In the genomic region with DNA sequence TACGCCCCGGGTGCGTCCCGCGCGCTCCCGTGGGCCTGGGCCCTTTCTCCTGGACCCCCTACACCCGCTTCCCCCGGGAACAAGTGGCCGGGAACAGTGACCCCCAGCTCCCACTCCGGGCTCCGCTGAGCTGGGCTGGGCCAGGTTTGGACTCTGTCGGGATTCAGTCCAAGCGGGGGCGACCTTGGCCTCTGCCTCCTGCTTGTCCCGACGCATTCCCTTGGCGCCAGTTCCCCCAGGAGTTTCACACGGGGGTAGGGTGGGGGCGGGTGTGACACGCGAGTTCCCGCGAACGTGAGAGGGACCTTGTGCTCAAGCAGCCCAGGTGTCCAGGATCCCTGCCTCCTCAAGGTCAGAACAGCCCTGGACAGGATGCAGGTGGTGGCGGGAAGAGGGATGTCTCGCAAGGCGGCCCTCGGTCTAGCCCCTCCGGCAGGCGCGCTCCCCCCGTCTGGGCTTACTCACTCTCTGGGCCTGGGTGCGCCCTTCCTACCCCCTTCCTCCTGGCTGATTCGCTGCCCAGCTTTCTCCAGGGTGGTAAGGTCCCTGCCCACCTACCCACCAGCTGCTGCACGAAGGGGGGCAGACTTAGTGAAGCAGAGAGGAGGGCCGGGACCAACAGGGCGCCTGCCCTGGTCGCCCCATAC, we compare ENCODE assay signal across 1 cellular context.
TF ChIP-seq lines count a peak whose summit lies in the region.

No MANE protein-coding gene starts in this region.

TF ChIP-seq in HepG2, 621 proteins besides CTCF, POLR2A, EP300 and RAD21 (continues in another document):
- TF ChIP-seq NCOA1 (CRISPR knock-in tag; IDR thresholded peaks at IDR 0.05) = no peak
- TF ChIP-seq NRL (CRISPR knock-in tag; IDR thresholded peaks at IDR 0.05; ENCODE audit: borderline replicate concordance) = peak; percentile 54; the same call in 1 of the 2 replicates
- TF ChIP-seq ZNF674 (CRISPR knock-in tag; IDR thresholded peaks at IDR 0.05; ENCODE audit: low read depth) = no peak
- no peak for TF ChIP-seq PHF8 (CRISPR knock-in tag; IDR thresholded peaks at IDR 0.05)
- TF ChIP-seq ZNF20 (CRISPR knock-in tag; IDR thresholded peaks at IDR 0.05) = no peak
- TF ChIP-seq ZNF451 (CRISPR knock-in tag; IDR thresholded peaks at IDR 0.05) = no peak
- TF ChIP-seq, protein P1, sequence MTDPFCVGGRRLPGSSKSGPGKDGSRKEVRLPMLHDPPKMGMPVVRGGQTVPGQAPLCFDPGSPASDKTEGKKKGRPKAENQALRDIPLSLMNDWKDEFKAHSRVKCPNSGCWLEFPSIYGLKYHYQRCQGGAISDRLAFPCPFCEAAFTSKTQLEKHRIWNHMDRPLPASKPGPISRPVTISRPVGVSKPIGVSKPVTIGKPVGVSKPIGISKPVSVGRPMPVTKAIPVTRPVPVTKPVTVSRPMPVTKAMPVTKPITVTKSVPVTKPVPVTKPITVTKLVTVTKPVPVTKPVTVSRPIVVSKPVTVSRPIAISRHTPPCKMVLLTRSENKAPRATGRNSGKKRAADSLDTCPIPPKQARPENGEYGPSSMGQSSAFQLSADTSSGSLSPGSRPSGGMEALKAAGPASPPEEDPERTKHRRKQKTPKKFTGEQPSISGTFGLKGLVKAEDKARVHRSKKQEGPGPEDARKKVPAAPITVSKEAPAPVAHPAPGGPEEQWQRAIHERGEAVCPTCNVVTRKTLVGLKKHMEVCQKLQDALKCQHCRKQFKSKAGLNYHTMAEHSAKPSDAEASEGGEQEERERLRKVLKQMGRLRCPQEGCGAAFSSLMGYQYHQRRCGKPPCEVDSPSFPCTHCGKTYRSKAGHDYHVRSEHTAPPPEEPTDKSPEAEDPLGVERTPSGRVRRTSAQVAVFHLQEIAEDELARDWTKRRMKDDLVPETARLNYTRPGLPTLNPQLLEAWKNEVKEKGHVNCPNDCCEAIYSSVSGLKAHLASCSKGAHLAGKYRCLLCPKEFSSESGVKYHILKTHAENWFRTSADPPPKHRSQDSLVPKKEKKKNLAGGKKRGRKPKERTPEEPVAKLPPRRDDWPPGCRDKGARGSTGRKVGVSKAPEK (CRISPR knock-in tag; IDR thresholded peaks at IDR 0.05; ENCODE audit: borderline replicate concordance) = 0 out of 2 replicates have a peak, but pooled peaks have one; percentile 32
- 0 out of 2 replicates have a peak, but pooled peaks have one; percentile 43 for TF ChIP-seq GTF3A (CRISPR knock-in tag; conservative IDR thresholded peaks at IDR 0.05)
- TF ChIP-seq ZNF503 (CRISPR knock-in tag; IDR thresholded peaks at IDR 0.05) = no peak
- TF ChIP-seq, protein P2, sequence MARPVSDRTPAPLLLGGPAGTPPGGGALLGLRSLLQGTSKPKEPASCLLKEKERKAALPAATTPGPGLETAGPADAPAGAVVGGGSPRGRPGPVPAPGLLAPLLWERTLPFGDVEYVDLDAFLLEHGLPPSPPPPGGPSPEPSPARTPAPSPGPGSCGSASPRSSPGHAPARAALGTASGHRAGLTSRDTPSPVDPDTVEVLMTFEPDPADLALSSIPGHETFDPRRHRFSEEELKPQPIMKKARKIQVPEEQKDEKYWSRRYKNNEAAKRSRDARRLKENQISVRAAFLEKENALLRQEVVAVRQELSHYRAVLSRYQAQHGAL (CRISPR knock-in tag; IDR thresholded peaks at IDR 0.05; ENCODE audit: not compliant biosample characterization) = no peak
- TF ChIP-seq, protein P3, sequence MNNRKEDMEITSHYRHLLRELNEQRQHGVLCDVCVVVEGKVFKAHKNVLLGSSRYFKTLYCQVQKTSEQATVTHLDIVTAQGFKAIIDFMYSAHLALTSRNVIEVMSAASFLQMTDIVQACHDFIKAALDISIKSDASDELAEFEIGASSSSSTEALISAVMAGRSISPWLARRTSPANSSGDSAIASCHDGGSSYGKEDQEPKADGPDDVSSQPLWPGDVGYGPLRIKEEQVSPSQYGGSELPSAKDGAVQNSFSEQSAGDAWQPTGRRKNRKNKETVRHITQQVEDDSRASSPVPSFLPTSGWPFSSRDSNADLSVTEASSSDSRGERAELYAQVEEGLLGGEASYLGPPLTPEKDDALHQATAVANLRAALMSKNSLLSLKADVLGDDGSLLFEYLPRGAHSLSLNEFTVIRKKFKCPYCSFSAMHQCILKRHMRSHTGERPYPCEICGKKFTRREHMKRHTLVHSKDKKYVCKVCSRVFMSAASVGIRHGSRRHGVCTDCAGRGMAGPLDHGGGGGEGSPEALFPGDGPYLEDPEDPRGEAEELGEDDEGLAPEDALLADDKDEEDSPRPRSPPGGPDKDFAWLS (CRISPR knock-in tag; IDR thresholded peaks at IDR 0.05; ENCODE audit: borderline replicate concordance) = peak; percentile 72; the same call in 1 of the 2 replicates
- TF ChIP-seq, protein P4, sequence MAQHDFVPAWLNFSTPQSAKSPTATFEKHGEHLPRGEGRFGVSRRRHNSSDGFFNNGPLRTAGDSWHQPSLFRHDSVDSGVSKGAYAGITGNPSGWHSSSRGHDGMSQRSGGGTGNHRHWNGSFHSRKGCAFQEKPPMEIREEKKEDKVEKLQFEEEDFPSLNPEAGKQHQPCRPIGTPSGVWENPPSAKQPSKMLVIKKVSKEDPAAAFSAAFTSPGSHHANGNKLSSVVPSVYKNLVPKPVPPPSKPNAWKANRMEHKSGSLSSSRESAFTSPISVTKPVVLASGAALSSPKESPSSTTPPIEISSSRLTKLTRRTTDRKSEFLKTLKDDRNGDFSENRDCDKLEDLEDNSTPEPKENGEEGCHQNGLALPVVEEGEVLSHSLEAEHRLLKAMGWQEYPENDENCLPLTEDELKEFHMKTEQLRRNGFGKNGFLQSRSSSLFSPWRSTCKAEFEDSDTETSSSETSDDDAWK (CRISPR knock-in tag; IDR thresholded peaks at IDR 0.05) = no peak
- TF ChIP-seq KMT2B (CRISPR knock-in tag; IDR thresholded peaks at IDR 0.05) = no peak
- TF ChIP-seq ZNF235 (CRISPR knock-in tag; IDR thresholded peaks at IDR 0.05; ENCODE audit: borderline replicate concordance) = no peak
- TF ChIP-seq SAFB2 (CRISPR knock-in tag; IDR thresholded peaks at IDR 0.05; ENCODE audit: borderline replicate concordance, low read depth) = no peak
- no peak for TF ChIP-seq ZNF780A (CRISPR knock-in tag; IDR thresholded peaks at IDR 0.05)
- TF ChIP-seq SKIL (CRISPR knock-in tag; IDR thresholded peaks at IDR 0.05; ENCODE audit: borderline replicate concordance) = no peak
- TF ChIP-seq ZNF136 (CRISPR knock-in tag; IDR thresholded peaks at IDR 0.05; ENCODE audit: low read depth) = no peak
- TF ChIP-seq ZNF24 (IDR thresholded peaks at IDR 0.05) = no peak
- TF ChIP-seq, protein P5, sequence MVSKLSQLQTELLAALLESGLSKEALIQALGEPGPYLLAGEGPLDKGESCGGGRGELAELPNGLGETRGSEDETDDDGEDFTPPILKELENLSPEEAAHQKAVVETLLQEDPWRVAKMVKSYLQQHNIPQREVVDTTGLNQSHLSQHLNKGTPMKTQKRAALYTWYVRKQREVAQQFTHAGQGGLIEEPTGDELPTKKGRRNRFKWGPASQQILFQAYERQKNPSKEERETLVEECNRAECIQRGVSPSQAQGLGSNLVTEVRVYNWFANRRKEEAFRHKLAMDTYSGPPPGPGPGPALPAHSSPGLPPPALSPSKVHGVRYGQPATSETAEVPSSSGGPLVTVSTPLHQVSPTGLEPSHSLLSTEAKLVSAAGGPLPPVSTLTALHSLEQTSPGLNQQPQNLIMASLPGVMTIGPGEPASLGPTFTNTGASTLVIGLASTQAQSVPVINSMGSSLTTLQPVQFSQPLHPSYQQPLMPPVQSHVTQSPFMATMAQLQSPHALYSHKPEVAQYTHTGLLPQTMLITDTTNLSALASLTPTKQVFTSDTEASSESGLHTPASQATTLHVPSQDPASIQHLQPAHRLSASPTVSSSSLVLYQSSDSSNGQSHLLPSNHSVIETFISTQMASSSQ (IDR thresholded peaks at IDR 0.05; ENCODE audit: low read depth) = no peak
- TF ChIP-seq, protein P5 (CRISPR knock-in tag; IDR thresholded peaks at IDR 0.05; ENCODE audit: borderline replicate concordance) = 0 out of 2 replicates have a peak, but pooled peaks have one; percentile 30
- TF ChIP-seq SRY (CRISPR knock-in tag; IDR thresholded peaks at IDR 0.05) = no peak
- no peak for TF ChIP-seq ZXDC (CRISPR knock-in tag; IDR thresholded peaks at IDR 0.05)
- TF ChIP-seq ZSCAN25 (CRISPR knock-in tag; IDR thresholded peaks at IDR 0.05) = no peak
- TF ChIP-seq FOXA3 (CRISPR knock-in tag; IDR thresholded peaks at IDR 0.05) = no peak
- no peak for TF ChIP-seq RXRB (CRISPR knock-in tag; IDR thresholded peaks at IDR 0.05; ENCODE audit: borderline replicate concordance)
- TF ChIP-seq, protein P6, sequence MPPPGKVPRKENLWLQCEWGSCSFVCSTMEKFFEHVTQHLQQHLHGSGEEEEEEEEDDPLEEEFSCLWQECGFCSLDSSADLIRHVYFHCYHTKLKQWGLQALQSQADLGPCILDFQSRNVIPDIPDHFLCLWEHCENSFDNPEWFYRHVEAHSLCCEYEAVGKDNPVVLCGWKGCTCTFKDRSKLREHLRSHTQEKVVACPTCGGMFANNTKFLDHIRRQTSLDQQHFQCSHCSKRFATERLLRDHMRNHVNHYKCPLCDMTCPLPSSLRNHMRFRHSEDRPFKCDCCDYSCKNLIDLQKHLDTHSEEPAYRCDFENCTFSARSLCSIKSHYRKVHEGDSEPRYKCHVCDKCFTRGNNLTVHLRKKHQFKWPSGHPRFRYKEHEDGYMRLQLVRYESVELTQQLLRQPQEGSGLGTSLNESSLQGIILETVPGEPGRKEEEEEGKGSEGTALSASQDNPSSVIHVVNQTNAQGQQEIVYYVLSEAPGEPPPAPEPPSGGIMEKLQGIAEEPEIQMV (CRISPR knock-in tag; IDR thresholded peaks at IDR 0.05; ENCODE audit: low read depth) = peak; percentile 43; the same call in 1 of the 2 replicates
- no peak for TF ChIP-seq NBN (conservative IDR thresholded peaks at IDR 0.05)
- TF ChIP-seq ADNP (CRISPR knock-in tag; IDR thresholded peaks at IDR 0.05) = no peak
- TF ChIP-seq, protein P7, sequence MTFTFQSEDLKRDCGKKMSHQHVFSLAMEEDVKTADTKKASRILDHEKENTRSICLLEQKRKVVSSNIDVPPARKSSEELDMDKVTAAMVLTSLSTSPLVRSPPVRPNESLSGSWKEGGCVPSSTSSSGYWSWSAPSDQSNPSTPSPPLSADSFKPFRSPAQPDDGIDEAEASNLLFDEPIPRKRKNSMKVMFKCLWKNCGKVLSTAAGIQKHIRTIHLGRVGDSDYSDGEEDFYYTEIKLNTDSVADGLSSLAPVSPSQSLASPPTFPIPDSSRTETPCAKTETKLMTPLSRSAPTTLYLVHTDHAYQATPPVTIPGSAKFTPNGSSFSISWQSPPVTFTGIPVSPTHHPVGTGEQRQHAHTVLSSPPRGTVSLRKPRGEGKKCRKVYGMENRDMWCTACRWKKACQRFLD (CRISPR knock-in tag; IDR thresholded peaks at IDR 0.05; ENCODE audit: borderline replicate concordance) = no peak
